In the genomic region with DNA sequence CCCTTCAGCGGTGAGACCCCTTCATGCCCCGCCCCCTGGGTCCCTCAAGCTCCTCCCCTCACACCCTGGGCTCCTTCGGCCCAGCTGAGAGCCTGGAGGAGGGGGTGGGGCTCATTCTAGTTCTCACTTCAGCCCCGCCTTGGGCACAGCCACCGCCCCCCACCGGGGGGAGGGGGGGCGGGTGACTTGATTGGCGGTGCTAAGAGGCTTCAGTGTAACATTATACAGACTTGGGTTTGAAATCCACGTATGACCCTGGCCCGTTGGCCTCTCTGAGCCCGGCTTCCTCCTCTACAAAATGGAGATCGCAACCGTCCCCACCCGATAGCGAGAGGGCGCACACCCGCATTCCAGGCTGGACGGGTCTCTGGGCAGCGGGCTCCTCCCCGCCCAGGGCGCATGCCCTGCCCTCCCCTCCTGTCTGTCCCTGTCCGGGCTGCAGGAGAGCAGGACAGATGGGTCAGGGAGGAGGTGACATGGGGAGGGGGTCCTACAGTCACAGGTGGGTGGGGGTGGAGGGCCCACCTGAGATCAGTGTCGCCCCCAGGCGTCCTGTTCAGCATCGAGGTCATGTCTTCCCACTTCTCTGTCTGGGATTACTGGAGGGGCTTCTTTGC, we compare ENCODE assay signal across 1 cellular context.
TF ChIP-seq lines count a peak whose summit lies in the region.

No MANE protein-coding gene starts in this region.

TF ChIP-seq in K562, 482 proteins besides CTCF, POLR2A, EP300 and RAD21 (continued from another document and continues in another):
- TF ChIP-seq HDAC3 (IDR thresholded peaks at IDR 0.05; ENCODE audit: borderline replicate concordance, partially characterized antibody) = no peak
- TF ChIP-seq, protein P1, sequence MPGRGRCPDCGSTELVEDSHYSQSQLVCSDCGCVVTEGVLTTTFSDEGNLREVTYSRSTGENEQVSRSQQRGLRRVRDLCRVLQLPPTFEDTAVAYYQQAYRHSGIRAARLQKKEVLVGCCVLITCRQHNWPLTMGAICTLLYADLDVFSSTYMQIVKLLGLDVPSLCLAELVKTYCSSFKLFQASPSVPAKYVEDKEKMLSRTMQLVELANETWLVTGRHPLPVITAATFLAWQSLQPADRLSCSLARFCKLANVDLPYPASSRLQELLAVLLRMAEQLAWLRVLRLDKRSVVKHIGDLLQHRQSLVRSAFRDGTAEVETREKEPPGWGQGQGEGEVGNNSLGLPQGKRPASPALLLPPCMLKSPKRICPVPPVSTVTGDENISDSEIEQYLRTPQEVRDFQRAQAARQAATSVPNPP (IDR thresholded peaks at IDR 0.05; ENCODE audit: borderline replicate concordance, insufficient read depth, insufficient read length) = no peak
- TF ChIP-seq, protein P2, sequence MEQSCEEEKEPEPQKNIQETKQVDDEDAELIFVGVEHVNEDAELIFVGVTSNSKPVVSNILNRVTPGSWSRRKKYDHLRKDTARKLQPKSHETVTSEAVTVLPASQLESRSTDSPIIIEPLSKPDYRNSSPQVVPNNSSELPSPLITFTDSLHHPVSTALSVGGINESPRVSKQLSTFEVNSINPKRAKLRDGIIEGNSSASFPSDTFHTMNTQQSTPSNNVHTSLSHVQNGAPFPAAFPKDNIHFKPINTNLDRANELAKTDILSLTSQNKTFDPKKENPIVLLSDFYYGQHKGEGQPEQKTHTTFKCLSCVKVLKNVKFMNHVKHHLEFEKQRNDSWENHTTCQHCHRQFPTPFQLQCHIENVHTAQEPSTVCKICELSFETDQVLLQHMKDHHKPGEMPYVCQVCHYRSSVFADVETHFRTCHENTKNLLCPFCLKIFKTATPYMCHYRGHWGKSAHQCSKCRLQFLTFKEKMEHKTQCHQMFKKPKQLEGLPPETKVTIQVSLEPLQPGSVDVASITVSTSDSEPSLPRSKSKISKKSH (CRISPR knock-in tag; IDR thresholded peaks at IDR 0.05) = no peak
- TF ChIP-seq, protein P3, sequence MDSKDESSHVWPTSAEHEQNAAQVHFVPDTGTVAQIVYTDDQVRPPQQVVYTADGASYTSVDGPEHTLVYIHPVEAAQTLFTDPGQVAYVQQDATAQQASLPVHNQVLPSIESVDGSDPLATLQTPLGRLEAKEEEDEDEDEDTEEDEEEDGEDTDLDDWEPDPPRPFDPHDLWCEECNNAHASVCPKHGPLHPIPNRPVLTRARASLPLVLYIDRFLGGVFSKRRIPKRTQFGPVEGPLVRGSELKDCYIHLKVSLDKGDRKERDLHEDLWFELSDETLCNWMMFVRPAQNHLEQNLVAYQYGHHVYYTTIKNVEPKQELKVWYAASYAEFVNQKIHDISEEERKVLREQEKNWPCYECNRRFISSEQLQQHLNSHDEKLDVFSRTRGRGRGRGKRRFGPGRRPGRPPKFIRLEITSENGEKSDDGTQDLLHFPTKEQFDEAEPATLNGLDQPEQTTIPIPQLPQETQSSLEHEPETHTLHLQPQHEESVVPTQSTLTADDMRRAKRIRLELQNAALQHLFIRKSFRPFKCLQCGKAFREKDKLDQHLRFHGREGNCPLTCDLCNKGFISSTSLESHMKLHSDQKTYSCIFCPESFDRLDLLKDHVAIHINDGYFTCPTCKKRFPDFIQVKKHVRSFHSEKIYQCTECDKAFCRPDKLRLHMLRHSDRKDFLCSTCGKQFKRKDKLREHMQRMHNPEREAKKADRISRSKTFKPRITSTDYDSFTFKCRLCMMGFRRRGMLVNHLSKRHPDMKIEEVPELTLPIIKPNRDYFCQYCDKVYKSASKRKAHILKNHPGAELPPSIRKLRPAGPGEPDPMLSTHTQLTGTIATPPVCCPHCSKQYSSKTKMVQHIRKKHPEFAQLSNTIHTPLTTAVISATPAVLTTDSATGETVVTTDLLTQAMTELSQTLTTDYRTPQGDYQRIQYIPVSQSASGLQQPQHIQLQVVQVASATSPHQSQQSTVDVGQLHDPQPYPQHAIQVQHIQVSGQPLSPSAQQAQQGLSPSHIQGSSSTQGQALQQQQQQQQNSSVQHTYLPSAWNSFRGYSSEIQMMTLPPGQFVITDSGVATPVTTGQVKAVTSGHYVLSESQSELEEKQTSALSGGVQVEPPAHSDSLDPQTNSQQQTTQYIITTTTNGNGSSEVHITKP (IDR thresholded peaks at IDR 0.05; ENCODE audit: partially characterized antibody) = peak; percentile 98
- no peak for TF ChIP-seq ESRRB (CRISPR knock-in tag; IDR thresholded peaks at IDR 0.05; ENCODE audit: borderline replicate concordance)
- peak; percentile 72 for TF ChIP-seq POLR2G (IDR thresholded peaks at IDR 0.05; ENCODE audit: low read depth, low read length)
- TF ChIP-seq KLF6 (CRISPR knock-in tag; IDR thresholded peaks at IDR 0.05; ENCODE audit: borderline replicate concordance) = peak; percentile 42; the same call in 1 of the 2 replicates
- peak; percentile 23; the same call in 1 of the 2 replicates for TF ChIP-seq CREB1 (IDR thresholded peaks at IDR 0.05)
- TF ChIP-seq CREB1 (CRISPR knock-in tag; IDR thresholded peaks at IDR 0.05) = no peak
- TF ChIP-seq, protein P4, sequence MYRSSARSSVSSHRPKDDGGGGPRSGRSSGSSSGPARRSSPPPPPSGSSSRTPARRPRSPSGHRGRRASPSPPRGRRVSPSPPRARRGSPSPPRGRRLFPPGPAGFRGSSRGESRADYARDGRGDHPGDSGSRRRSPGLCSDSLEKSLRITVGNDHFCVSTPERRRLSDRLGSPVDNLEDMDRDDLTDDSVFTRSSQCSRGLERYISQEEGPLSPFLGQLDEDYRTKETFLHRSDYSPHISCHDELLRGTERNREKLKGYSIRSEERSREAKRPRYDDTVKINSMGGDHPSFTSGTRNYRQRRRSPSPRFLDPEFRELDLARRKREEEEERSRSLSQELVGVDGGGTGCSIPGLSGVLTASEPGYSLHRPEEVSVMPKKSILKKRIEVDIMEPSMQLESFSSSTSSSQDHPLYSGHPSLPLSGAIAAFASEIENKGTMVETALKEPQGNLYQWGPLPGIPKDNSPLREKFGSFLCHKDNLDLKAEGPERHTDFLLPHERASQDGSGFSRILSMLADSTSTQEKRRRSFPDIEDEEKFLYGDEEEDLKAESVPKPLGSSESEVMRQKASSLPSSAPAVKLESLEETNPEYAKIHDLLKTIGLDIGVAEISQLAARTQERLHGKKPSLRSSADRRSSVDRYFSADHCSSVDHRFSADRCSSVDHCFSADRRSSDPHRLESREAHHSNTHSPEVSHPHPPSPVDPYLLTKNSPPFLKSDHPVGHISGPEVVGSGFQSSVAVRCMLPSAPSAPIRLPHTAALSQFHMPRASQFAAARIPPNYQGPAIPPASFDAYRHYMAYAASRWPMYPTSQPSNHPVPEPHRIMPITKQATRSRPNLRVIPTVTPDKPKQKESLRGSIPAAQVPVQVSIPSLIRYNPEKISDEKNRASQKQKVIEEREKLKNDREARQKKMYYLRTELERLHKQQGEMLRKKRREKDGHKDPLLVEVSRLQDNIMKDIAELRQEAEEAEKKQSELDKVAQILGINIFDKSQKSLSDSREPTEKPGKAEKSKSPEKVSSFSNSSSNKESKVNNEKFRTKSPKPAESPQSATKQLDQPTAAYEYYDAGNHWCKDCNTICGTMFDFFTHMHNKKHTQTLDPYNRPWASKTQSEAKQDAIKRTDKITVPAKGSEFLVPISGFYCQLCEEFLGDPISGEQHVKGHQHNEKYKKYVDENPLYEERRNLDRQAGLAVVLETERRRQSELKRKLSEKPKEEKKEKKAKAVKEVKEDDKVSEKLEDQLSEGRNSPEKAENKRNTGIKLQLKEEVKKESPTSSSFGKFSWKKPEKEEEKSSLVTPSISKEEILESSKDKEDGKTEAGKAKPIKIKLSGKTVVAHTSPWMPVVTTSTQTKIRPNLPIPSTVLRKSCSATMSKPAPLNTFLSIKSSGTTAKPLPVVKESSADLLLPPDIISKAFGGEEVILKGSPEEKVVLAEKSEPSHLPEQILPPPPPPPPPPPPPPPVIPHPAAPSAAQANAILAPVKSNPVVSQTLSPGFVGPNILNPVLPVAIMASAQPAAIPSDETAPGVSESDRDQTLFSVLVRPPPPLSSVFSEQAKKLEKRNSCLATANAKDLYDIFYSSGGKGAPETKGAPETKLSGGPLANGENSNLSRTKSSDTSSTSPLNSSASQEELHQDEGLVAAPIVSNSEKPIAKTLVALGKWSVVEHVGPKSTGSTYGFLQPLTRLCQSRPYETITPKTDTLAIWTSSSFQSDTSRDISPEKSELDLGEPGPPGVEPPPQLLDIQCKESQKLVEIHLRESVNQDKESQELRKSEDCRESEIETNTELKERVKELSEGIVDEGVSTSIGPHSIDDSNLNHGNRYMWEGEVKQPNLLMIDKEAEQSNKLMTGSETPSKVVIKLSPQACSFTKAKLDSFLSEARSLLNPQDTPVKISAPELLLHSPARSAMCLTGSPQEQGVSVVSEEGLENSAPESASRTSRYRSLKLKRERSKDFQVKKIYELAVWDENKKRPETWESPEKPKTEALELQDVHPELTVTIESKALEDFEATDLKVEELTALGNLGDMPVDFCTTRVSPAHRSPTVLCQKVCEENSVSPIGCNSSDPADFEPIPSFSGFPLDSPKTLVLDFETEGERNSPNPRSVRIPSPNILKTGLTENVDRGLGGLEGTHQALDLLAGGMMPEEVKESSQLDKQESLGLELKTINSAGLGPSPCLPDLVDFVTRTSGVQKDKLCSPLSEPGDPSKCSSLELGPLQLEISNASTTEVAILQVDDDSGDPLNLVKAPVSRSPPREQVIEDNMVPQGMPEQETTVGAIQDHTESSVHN (IDR thresholded peaks at IDR 0.05; ENCODE audit: borderline replicate concordance in 1 of 2, low read depth in 1 of 2) = no peak
- no peak for TF ChIP-seq ZNF436 (CRISPR knock-in tag; IDR thresholded peaks at IDR 0.05)
- no peak for TF ChIP-seq ZNF175 (CRISPR knock-in tag; IDR thresholded peaks at IDR 0.05; ENCODE audit: low read depth)
- no peak for TF ChIP-seq ASH1L (IDR thresholded peaks at IDR 0.05; ENCODE audit: borderline replicate concordance, low read depth, partially characterized antibody)
- TF ChIP-seq RB1 (IDR thresholded peaks at IDR 0.05; ENCODE audit: low read depth) = 0 out of 2 replicates have a peak, but pooled peaks have one; percentile 17
- TF ChIP-seq, protein P5, sequence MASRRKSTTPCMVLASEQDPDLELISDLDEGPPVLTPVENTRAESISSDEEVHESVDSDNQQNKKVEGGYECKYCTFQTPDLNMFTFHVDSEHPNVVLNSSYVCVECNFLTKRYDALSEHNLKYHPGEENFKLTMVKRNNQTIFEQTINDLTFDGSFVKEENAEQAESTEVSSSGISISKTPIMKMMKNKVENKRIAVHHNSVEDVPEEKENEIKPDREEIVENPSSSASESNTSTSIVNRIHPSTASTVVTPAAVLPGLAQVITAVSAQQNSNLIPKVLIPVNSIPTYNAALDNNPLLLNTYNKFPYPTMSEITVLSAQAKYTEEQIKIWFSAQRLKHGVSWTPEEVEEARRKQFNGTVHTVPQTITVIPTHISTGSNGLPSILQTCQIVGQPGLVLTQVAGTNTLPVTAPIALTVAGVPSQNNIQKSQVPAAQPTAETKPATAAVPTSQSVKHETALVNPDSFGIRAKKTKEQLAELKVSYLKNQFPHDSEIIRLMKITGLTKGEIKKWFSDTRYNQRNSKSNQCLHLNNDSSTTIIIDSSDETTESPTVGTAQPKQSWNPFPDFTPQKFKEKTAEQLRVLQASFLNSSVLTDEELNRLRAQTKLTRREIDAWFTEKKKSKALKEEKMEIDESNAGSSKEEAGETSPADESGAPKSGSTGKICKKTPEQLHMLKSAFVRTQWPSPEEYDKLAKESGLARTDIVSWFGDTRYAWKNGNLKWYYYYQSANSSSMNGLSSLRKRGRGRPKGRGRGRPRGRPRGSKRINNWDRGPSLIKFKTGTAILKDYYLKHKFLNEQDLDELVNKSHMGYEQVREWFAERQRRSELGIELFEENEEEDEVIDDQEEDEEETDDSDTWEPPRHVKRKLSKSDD (conservative IDR thresholded peaks at IDR 0.05; ENCODE audit: low read length) = no peak
- no peak for TF ChIP-seq ATF1 (CRISPR knock-in tag; IDR thresholded peaks at IDR 0.05)
- TF ChIP-seq ATF1 (tag; IDR thresholded peaks at IDR 0.05) = 0 out of 2 replicates have a peak, but pooled peaks have one; percentile 13
- TF ChIP-seq, protein P6, sequence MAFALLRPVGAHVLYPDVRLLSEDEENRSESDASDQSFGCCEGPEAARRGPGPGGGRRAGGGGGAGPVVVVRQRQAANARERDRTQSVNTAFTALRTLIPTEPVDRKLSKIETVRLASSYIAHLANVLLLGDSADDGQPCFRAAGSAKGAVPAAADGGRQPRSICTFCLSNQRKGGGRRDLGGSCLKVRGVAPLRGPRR (CRISPR knock-in tag; IDR thresholded peaks at IDR 0.05) = no peak
- TF ChIP-seq ZBTB1 (CRISPR knock-in tag; IDR thresholded peaks at IDR 0.05; ENCODE audit: borderline replicate concordance, low read depth) = no peak
- TF ChIP-seq EP400 (IDR thresholded peaks at IDR 0.05) = no peak
- TF ChIP-seq KAT2B (IDR thresholded peaks at IDR 0.05; ENCODE audit: low read depth, low read length) = no peak
- no peak for TF ChIP-seq NR1H2 (CRISPR knock-in tag; IDR thresholded peaks at IDR 0.05)
- TF ChIP-seq, protein P7, sequence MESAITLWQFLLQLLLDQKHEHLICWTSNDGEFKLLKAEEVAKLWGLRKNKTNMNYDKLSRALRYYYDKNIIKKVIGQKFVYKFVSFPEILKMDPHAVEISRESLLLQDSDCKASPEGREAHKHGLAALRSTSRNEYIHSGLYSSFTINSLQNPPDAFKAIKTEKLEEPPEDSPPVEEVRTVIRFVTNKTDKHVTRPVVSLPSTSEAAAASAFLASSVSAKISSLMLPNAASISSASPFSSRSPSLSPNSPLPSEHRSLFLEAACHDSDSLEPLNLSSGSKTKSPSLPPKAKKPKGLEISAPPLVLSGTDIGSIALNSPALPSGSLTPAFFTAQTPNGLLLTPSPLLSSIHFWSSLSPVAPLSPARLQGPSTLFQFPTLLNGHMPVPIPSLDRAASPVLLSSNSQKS (CRISPR knock-in tag; IDR thresholded peaks at IDR 0.05) = no peak
- TF ChIP-seq, protein P8, sequence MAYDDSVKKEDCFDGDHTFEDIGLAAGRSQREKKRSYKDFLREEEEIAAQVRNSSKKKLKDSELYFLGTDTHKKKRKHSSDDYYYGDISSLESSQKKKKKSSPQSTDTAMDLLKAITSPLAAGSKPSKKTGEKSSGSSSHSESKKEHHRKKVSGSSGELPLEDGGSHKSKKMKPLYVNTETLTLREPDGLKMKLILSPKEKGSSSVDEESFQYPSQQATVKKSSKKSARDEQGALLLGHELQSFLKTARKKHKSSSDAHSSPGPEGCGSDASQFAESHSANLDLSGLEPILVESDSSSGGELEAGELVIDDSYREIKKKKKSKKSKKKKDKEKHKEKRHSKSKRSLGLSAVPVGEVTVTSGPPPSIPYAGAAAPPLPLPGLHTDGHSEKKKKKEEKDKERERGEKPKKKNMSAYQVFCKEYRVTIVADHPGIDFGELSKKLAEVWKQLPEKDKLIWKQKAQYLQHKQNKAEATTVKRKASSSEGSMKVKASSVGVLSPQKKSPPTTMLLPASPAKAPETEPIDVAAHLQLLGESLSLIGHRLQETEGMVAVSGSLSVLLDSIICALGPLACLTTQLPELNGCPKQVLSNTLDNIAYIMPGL (CRISPR knock-in tag; IDR thresholded peaks at IDR 0.05) = no peak
- TF ChIP-seq KLF13 (tag; IDR thresholded peaks at IDR 0.05; ENCODE audit: borderline replicate concordance, low read depth) = peak; percentile 68; the same call in 1 of the 2 replicates
- TF ChIP-seq DMBX1 (CRISPR knock-in tag; IDR thresholded peaks at IDR 0.05; ENCODE audit: borderline replicate concordance) = no peak
- 0 out of 2 replicates have a peak, but pooled peaks have one; percentile 4 for TF ChIP-seq TCF3 (CRISPR knock-in tag; IDR thresholded peaks at IDR 0.05)
- TF ChIP-seq, protein P9, sequence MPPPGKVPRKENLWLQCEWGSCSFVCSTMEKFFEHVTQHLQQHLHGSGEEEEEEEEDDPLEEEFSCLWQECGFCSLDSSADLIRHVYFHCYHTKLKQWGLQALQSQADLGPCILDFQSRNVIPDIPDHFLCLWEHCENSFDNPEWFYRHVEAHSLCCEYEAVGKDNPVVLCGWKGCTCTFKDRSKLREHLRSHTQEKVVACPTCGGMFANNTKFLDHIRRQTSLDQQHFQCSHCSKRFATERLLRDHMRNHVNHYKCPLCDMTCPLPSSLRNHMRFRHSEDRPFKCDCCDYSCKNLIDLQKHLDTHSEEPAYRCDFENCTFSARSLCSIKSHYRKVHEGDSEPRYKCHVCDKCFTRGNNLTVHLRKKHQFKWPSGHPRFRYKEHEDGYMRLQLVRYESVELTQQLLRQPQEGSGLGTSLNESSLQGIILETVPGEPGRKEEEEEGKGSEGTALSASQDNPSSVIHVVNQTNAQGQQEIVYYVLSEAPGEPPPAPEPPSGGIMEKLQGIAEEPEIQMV (tag; conservative IDR thresholded peaks at IDR 0.05; ENCODE audit: low read depth) = no peak
